Comparison of ENCODE assay signal across 8 cellular contexts in genomic region chr7:44072364-44073231, GRCh38. TPM values are rescaled to one million over a fixed set of nuclear protein-coding genes. Genes with fewer than 3 reads are reported as not detected.
DNase-seq lines count a peak whose midpoint lies in the region; TF ChIP-seq lines count a peak whose summit lies in the region.

No MANE protein-coding gene starts in this region.

- H3K36me3 ChIP-seq in liver (ENCODE audit: control insufficient read depth in 4 of 4, insufficient read depth in 3 of 4, low read depth in 1 of 4, low read length in 3 of 4) (peaks cover 0 to 11% (median 2%) of the 10 kb centered on the region in 4 donors), stomach (peaks cover 29 to 52% (median 51%) of the 10 kb centered on the region in 4 donors)

- peak; percentile 45 for TF ChIP-seq CTCF in LNCaP clone FGC (IDR thresholded peaks at IDR 0.05; ENCODE audit: control insufficient read depth, extremely low read depth, insufficient read depth)
- TF ChIP-seq CTCF in liver (IDR thresholded peaks at IDR 0.05; ENCODE audit: low read depth, low read length, missing input control) = peak; percentile 37
- peak in 5 of 7 experiments; percentile 27 to 58 (median 32) for TF ChIP-seq CTCF in stomach (IDR thresholded peaks at IDR 0.05)

- H3K4me1 ChIP-seq in liver (ENCODE audit: control insufficient read depth in 4 of 4, insufficient read depth in 4 of 4, low read length in 3 of 4) (peaks cover 25 to 50% (median 43%) of the 10 kb centered on the region in 4 donors), stomach (peaks cover 31 to 71% (median 53%) of the 10 kb centered on the region in 4 donors)

- H3K27ac ChIP-seq in liver (ENCODE audit: low read depth in 1 of 2, low read length in 2 of 2) = peak overlapping the region in 1 of 2 donors; percentile 39
- H3K27ac ChIP-seq in stomach = peak overlapping the region in 4 of 5 donors; percentile 75 to 87 (median 81)

- TF ChIP-seq RAD21 in liver (IDR thresholded peaks at IDR 0.05) = peak; percentile 60 to 75

- DNase-seq in DMS153 treated with DMSO at 0.1 percent for 48 hours (lab: John Stamatoyannopoulos, UW; ENCODE audit: unreplicated experiment) = peak; percentile 26
- no peak for DNase-seq in DMS153 (lab: John Stamatoyannopoulos, UW)
- DNase-seq in LNCaP clone FGC (ENCODE audit: low read depth) = no peak
- DNase-seq in T1000 (lab: John Stamatoyannopoulos, UW) = peak; percentile 90
- peak; percentile 76 for DNase-seq in dedifferentiated amniotic fluid mesenchymal stem cell (ENCODE audit: extremely low spot score)
- DNase-seq in stomach = peak; percentile 65
- no peak for DNase-seq in OCI-M2 (lab: John Stamatoyannopoulos, UW; ENCODE audit: unreplicated experiment)

- H3K4me3 ChIP-seq in LNCaP clone FGC (ENCODE audit: low read depth, low read length) (no peak overlapping the region), liver (ENCODE audit: low read depth in 1 of 3, low read length in 3 of 3) (no peak overlapping the region), stomach (peak overlapping the region in 1 of 4 donors; percentile 12)

- TF ChIP-seq EP300 in stomach (IDR thresholded peaks at IDR 0.05) = no peak

- TF ChIP-seq POLR2A in stomach (IDR thresholded peaks at IDR 0.05) = no peak

- H3K9me3 ChIP-seq in liver (ENCODE audit: control insufficient read depth in 4 of 4, low read length in 3 of 4) = no peaks in the 10 kb centered on the region
- no peaks in the 10 kb centered on the region for H3K9me3 ChIP-seq in stomach

- no peak overlapping the region for H3K9ac ChIP-seq in liver (ENCODE audit: low read depth in 1 of 2, low read length in 2 of 2)

- intact Hi-C loops in stomach (cut with DNase I; ENCODE audit: low total_unique reads) = loop anchor here (10.0 kb wide), 2 partner anchors 52 to 122 kb away; partner anchors contain the start of gene POLD2

- H3K27me3 ChIP-seq in liver (ENCODE audit: control insufficient read depth in 4 of 4, insufficient read depth in 4 of 4, low read length in 3 of 4) = no peaks in the 10 kb centered on the region
- H3K27me3 ChIP-seq in stomach = no peaks in the 10 kb centered on the region

- 67% methylated on average over 12 of the region's 12 CpGs for whole genome bisulfite sequencing in liver
- WGBS in stomach, 5 donors = 50 to 53% (median 51%) methylated on average over 11 to 12 of the region's 12 CpGs

TF ChIP-seq in liver, 16 proteins besides CTCF, POLR2A, EP300 and RAD21:
- no peak for TF ChIP-seq NR2F2 (IDR thresholded peaks at IDR 0.05)
- no peak for TF ChIP-seq REST (IDR thresholded peaks at IDR 0.05)
- no peak for TF ChIP-seq GABPA (IDR thresholded peaks at IDR 0.05 in 1 of 2, conservative IDR thresholded peaks at IDR 0.05 in 1 of 2)
- TF ChIP-seq HNF4A (conservative IDR thresholded peaks at IDR 0.05) = no peak
- no peak for TF ChIP-seq YY1 (IDR thresholded peaks at IDR 0.05)
- TF ChIP-seq TAF1 (conservative IDR thresholded peaks at IDR 0.05) = no peak
- TF ChIP-seq ATF3 (IDR thresholded peaks at IDR 0.05) = no peak
- no peak for TF ChIP-seq FOXA1 (IDR thresholded peaks at IDR 0.05)
- no peak for TF ChIP-seq FOXA2 (IDR thresholded peaks at IDR 0.05)
- no peak for TF ChIP-seq EGR1 (IDR thresholded peaks at IDR 0.05; ENCODE audit: low read depth in 2 of 2)
- TF ChIP-seq MAX (IDR thresholded peaks at IDR 0.05) = no peak
- TF ChIP-seq RXRA (IDR thresholded peaks at IDR 0.05) = no peak
- no peak for TF ChIP-seq HNF4G (IDR thresholded peaks at IDR 0.05)
- TF ChIP-seq JUND (IDR thresholded peaks at IDR 0.05) = no peak
- TF ChIP-seq SP1 (IDR thresholded peaks at IDR 0.05) = no peak
- TF ChIP-seq ZBTB33 (IDR thresholded peaks at IDR 0.05) = no peak

RNA-seq across cellular contexts. Expression of gene PGAM2, which starts 7.2 kb away (rescaled TPM):
- total RNA-seq in liver = 1 to 10 TPM in 1 of 2 donors, under 1 TPM in 1; 0.42 to 2.3 TPM
- under 1 TPM; 0.13 to 0.56 TPM for polyA plus RNA-seq in liver
- under 1 TPM in 1 of 5 donors, not detected in 4; 0.92 TPM for total RNA-seq in stomach
- polyA plus RNA-seq in stomach = 1 to 10 TPM; 3.1 to 5.8 (median 4.2) TPM

RNA-seq across cellular contexts. Expression of gene POLM, which starts 9.7 kb away (rescaled TPM):
- total RNA-seq in liver (10 to 100 TPM in 1 of 2 donors, 1 to 10 TPM in 1; 6.9 to 24.0 TPM), stomach (10 to 100 TPM in 4 of 5 donors, 1 to 10 TPM in 1; 4.7 to 94.2 (median 17.8) TPM)
- polyA plus RNA-seq in liver (1 to 10 TPM; 9.1 to 9.4 TPM), stomach (10 to 100 TPM; 10.2 to 18.6 (median 10.6) TPM)

RNA-seq across cellular contexts. Expression of gene DBNL, which starts 28.1 kb away (rescaled TPM):
- total RNA-seq in liver = 10 to 100 TPM; 47.3 to 60.2 TPM
- polyA plus RNA-seq in liver = 10 to 100 TPM; 26.1 to 35.6 TPM
- total RNA-seq in stomach = 100 to 1,000 TPM in 2 of 5 donors, 10 to 100 TPM in 3; 27.4 to 154 (median 77.8) TPM
- 10 to 100 TPM; 75.9 to 98.7 (median 78.1) TPM for polyA plus RNA-seq in stomach

RNA-seq across cellular contexts. Expression of gene AEBP1, which starts 31.5 kb away (rescaled TPM):
- total RNA-seq in liver (10 to 100 TPM in 1 of 2 donors, 1 to 10 TPM in 1; 3.4 to 13.3 TPM), stomach (100 to 1,000 TPM in 1 of 5 donors, 10 to 100 TPM in 4; 37.3 to 179 (median 58.8) TPM)
- polyA plus RNA-seq in liver (10 to 100 TPM in 1 of 2 donors, 1 to 10 TPM in 1; 3.8 to 11.5 TPM), stomach (10 to 100 TPM; 14.6 to 36.7 (median 17.7) TPM)

RNA-seq across cellular contexts. Expression of gene POLD2, which starts 50.8 kb away (rescaled TPM):
- total RNA-seq in liver = 10 to 100 TPM; 53.9 to 85.0 TPM
- 100 to 1,000 TPM in 1 of 2 donors, 10 to 100 TPM in 1; 85.7 to 101 TPM for polyA plus RNA-seq in liver
- total RNA-seq in stomach = 10 to 100 TPM; 19.8 to 91.2 (median 34.3) TPM
- polyA plus RNA-seq in stomach = 10 to 100 TPM; 77.2 to 85.4 (median 79.6) TPM

Comparison
In these comparisons a context has a peak if more than half of its experiments do, and no peak if none do; other contexts are left out.
1. DNase-seq: peak in DMS153 treated with DMSO at 0.1 percent for 48 hours (single experiment), T1000 (single experiment), dedifferentiated amniotic fluid mesenchymal stem cell (single experiment) and stomach (single experiment); none in DMS153 (single experiment), LNCaP clone FGC (single experiment) and OCI-M2 (single experiment).
2. Peak in every context shown above with its lines, with median percentiles within 50 percentile points of each other: CTCF ChIP-seq.